7 cellular contexts compared by ENCODE assay signal in genomic region chr1:145459063-145459462, GRCh38. TPM values are rescaled to one million over a fixed set of nuclear protein-coding genes. Genes with fewer than 3 reads are reported as not detected.
DNase-seq lines count a peak whose midpoint lies in the region; ATAC-seq and TF ChIP-seq lines count a peak whose summit lies in the region.
"Not testable (repeated sequence)": the region's sequence is repeated elsewhere in the genome, so short reads cannot be mapped to it uniquely, and the experiment has no call there.

No MANE protein-coding gene starts in this region.

- not testable (repeated sequence) for H4K5ac ChIP-seq in H9 (ENCODE audit: insufficient read length, low read depth, low read length)

- H4K20me1 ChIP-seq in H9 (ENCODE audit: control insufficient read depth, insufficient read depth, insufficient read length); PC-9 (ENCODE audit: insufficient read depth): not testable (repeated sequence)

- not testable (repeated sequence) for H3K27me3 ChIP-seq in H9 (ENCODE audit: insufficient read depth, low read length); PC-9 (ENCODE audit: insufficient read depth, low read depth)

- not testable (repeated sequence) for H3K79me1 ChIP-seq in H9 (ENCODE audit: insufficient read depth, low read depth, low read length, poor library complexity, severe bottlenecking)

- not testable (repeated sequence) for H3K27ac ChIP-seq in H9 (ENCODE audit: insufficient read length, low read depth, low read length); PC-9

- not testable (repeated sequence) for H2BK12ac ChIP-seq in H9 (ENCODE audit: insufficient read length, low read depth, low read length)

- H3K9me2 ChIP-seq in PC-9 (ENCODE audit: insufficient read depth) = not testable (repeated sequence)

- not testable (repeated sequence) for H2BK120ac ChIP-seq in H9 (ENCODE audit: low read depth, low read length, poor library complexity, severe bottlenecking)

- not testable (repeated sequence) for BruUV-seq in PC-9 (replicated peaks; lab: Mats Ljungman, UMichigan)

- H3K27me3 Mint-ChIP-seq in H9 (ENCODE audit: low read depth) (peaks cover 52% of the 10 kb centered on the region), brain (peaks cover 62% of the 10 kb centered on the region), type B pancreatic cell (peaks cover 45% of the 10 kb centered on the region)
- H3K27me3 Mint-ChIP-seq in activated CD4-positive, alpha-beta T cell treated with anti-CD3 and anti-CD28 coated beads, Interleukin-2, amount 10 ng/mL, durations not matched to agents 24 days and 14 days = peaks cover 29% of the 10 kb centered on the region
- H3K27me3 Mint-ChIP-seq in activated naive CD4-positive, alpha-beta T cell treated with anti-CD3 and anti-CD28 coated beads for 36 hours (ENCODE audit: low read depth) = peaks cover 22% of the 10 kb centered on the region
- H3K27me3 Mint-ChIP-seq in natural killer cell treated with Interleukin-12 subunit alpha and Interleukin-12 subunit beta and Interleukin-15 and Interleukin-18, amount 100 ng/mL, for 72 hours = peaks cover under 1 to 12% of the 10 kb centered on the region in 2 donors

- not testable (repeated sequence) for H3K9ac ChIP-seq in H9 (ENCODE audit: extremely low read depth, insufficient read length, low read length)

- H3K14ac ChIP-seq in H9 (ENCODE audit: insufficient read depth, low read length) = not testable (repeated sequence)

- H2BK20ac ChIP-seq in H9 (ENCODE audit: low read depth, low read length, poor library complexity, severe bottlenecking) = not testable (repeated sequence)

- H2AFZ ChIP-seq in H9 (ENCODE audit: low read length); PC-9: not testable (repeated sequence)

- H3K4me2 ChIP-seq in H9 (ENCODE audit: insufficient read depth, insufficient read length, low read length) = not testable (repeated sequence)
- peak overlapping the region; percentile 54; the same call in 1 of the 2 replicates for H3K4me2 ChIP-seq in PC-9

- not testable (repeated sequence) for H3K18ac ChIP-seq in H9 (ENCODE audit: insufficient read length, low read depth, low read length)

- H3K36me3 ChIP-seq in PC-9 (ENCODE audit: low read depth) = not testable (repeated sequence)

- H3K56ac ChIP-seq in H9 (ENCODE audit: insufficient read length, low read depth, low read length) = not testable (repeated sequence)

- not testable (repeated sequence) for H3K4me1 ChIP-seq in H9 (ENCODE audit: insufficient read depth, low read length); PC-9 (replicated peaks; ENCODE audit: insufficient read depth)

- POLR2A ChIA-PET in PC-9 (lab: Charles Lee; ENCODE audit: unreplicated experiment) = not testable (repeated sequence)

- not testable (repeated sequence) for H3K4me1 Mint-ChIP-seq in H9; activated CD4-positive, alpha-beta T cell treated with anti-CD3 and anti-CD28 coated beads, Interleukin-2, amount 10 ng/mL, durations not matched to agents 24 days and 14 days; activated naive CD4-positive, alpha-beta T cell treated with anti-CD3 and anti-CD28 coated beads for 36 hours (ENCODE audit: low read depth); brain; natural killer cell treated with Interleukin-12 subunit alpha and Interleukin-12 subunit beta and Interleukin-15 and Interleukin-18, amount 100 ng/mL, for 72 hours (ENCODE audit: low read depth in 2 of 2); type B pancreatic cell (ENCODE audit: unreplicated experiment)

- not testable (repeated sequence) for H3T11ph ChIP-seq in H9 (ENCODE audit: low read length)

- H3K4ac ChIP-seq in H9 (ENCODE audit: low read depth, low read length) = not testable (repeated sequence)

- H3K9me3 Mint-ChIP-seq in H9; activated CD4-positive, alpha-beta T cell treated with anti-CD3 and anti-CD28 coated beads, Interleukin-2, amount 10 ng/mL, durations not matched to agents 24 days and 14 days; activated naive CD4-positive, alpha-beta T cell treated with anti-CD3 and anti-CD28 coated beads for 36 hours; brain; natural killer cell treated with Interleukin-12 subunit alpha and Interleukin-12 subunit beta and Interleukin-15 and Interleukin-18, amount 100 ng/mL, for 72 hours; type B pancreatic cell: not testable (repeated sequence)

- not testable (repeated sequence) for H3K36me3 Mint-ChIP-seq in H9 (ENCODE audit: insufficient read depth in 1 of 3, low read depth in 3 of 3); activated CD4-positive, alpha-beta T cell treated with anti-CD3 and anti-CD28 coated beads, Interleukin-2, amount 10 ng/mL, durations not matched to agents 24 days and 14 days (ENCODE audit: low read depth); activated naive CD4-positive, alpha-beta T cell treated with anti-CD3 and anti-CD28 coated beads for 36 hours (ENCODE audit: low read depth); brain; natural killer cell treated with Interleukin-12 subunit alpha and Interleukin-12 subunit beta and Interleukin-15 and Interleukin-18, amount 100 ng/mL, for 72 hours; type B pancreatic cell

- H3K4me3 Mint-ChIP-seq in H9 (peak overlapping the region; percentile 31 to 75), brain (peak overlapping the region in 3 of 5 experiments; percentile 24 to 43 (median 41)), type B pancreatic cell (peak overlapping the region; percentile 28)
- peak overlapping the region; percentile 37 for H3K4me3 Mint-ChIP-seq in activated CD4-positive, alpha-beta T cell treated with anti-CD3 and anti-CD28 coated beads, Interleukin-2, amount 10 ng/mL, durations not matched to agents 24 days and 14 days
- peak overlapping the region; percentile 21 for H3K4me3 Mint-ChIP-seq in activated naive CD4-positive, alpha-beta T cell treated with anti-CD3 and anti-CD28 coated beads for 36 hours
- peak overlapping the region; percentile 16 for H3K4me3 Mint-ChIP-seq in natural killer cell treated with Interleukin-12 subunit alpha and Interleukin-12 subunit beta and Interleukin-15 and Interleukin-18, amount 100 ng/mL, for 72 hours

- not testable (repeated sequence) for TF ChIP-seq CTCF in H9 (conservative IDR thresholded peaks at IDR 0.05); PC-9 (conservative IDR thresholded peaks at IDR 0.05); brain (conservative IDR thresholded peaks at IDR 0.05); type B pancreatic cell (conservative IDR thresholded peaks at IDR 0.05)

- no CpG with 5 or more reads among the region's 1 CpG for WGBS in H9 (ENCODE audit: extremely low coverage, insufficient read length, low lambda C conversion rate)

- H2AK5ac ChIP-seq in H9 (ENCODE audit: insufficient read length, low read length) = not testable (repeated sequence)

- DNase-seq in H9; PC-9; activated CD4-positive, alpha-beta T cell treated with anti-CD3 and anti-CD28 coated beads, Interleukin-2, amount 10 ng/mL, durations not matched to agents 24 days and 14 days; activated naive CD4-positive, alpha-beta T cell treated with anti-CD3 and anti-CD28 coated beads for 36 hours; natural killer cell treated with Interleukin-12 subunit alpha and Interleukin-12 subunit beta and Interleukin-15 and Interleukin-18, amount 100 ng/mL, for 72 hours (ENCODE audit: low spot score); type B pancreatic cell (ENCODE audit: extremely low spot score, unreplicated experiment): not testable (repeated sequence)

- peak overlapping the region; percentile 24; the same call in 1 of the 2 replicates for H3K4me3 ChIP-seq in PC-9

- H3K23ac ChIP-seq in H9 (ENCODE audit: insufficient read length, low read depth, low read length) = not testable (repeated sequence)

- H3F3A ChIP-seq in PC-9 (ENCODE audit: insufficient read depth, low read depth) = not testable (repeated sequence)

- H3K9me3 ChIP-seq in H9 (ENCODE audit: control insufficient read depth, low read depth, low read length); PC-9 (ENCODE audit: insufficient read depth, low read depth): not testable (repeated sequence)

- H2BK5ac ChIP-seq in H9 (ENCODE audit: insufficient read length, low read length) = not testable (repeated sequence)

- CTCF ChIA-PET in PC-9 (lab: Charles Lee); activated naive CD4-positive, alpha-beta T cell treated with anti-CD3 and anti-CD28 coated beads for 36 hours (lab: Charles Lee): not testable (repeated sequence)

- not testable (repeated sequence) for H2BK15ac ChIP-seq in H9 (ENCODE audit: low read depth, low read length)

- H4K8ac ChIP-seq in H9 (replicated peaks; ENCODE audit: insufficient read length, low read depth, low read length) = not testable (repeated sequence)

- H3K79me2 ChIP-seq in H9 (ENCODE audit: insufficient read depth, low read length); PC-9 (ENCODE audit: low read depth): not testable (repeated sequence)

- not testable (repeated sequence) for ATAC-seq in natural killer cell treated with Interleukin-12 subunit alpha and Interleukin-12 subunit beta and Interleukin-15 and Interleukin-18, amount 100 ng/mL, for 72 hours

- H3K27ac Mint-ChIP-seq in H9; activated CD4-positive, alpha-beta T cell treated with anti-CD3 and anti-CD28 coated beads, Interleukin-2, amount 10 ng/mL, durations not matched to agents 24 days and 14 days; activated naive CD4-positive, alpha-beta T cell treated with anti-CD3 and anti-CD28 coated beads for 36 hours; brain; natural killer cell treated with Interleukin-12 subunit alpha and Interleukin-12 subunit beta and Interleukin-15 and Interleukin-18, amount 100 ng/mL, for 72 hours; type B pancreatic cell: not testable (repeated sequence)

- not testable (repeated sequence) for H4K91ac ChIP-seq in H9 (ENCODE audit: insufficient read length, low read depth, low read length)

- intact Hi-C loops in PC-9 (cut with micrococcal nuclease; ENCODE audit: unreplicated experiment); activated CD4-positive, alpha-beta T cell treated with anti-CD3 and anti-CD28 coated beads, Interleukin-2, amount 10 ng/mL, durations not matched to agents 24 days and 14 days (cut with micrococcal nuclease); activated naive CD4-positive, alpha-beta T cell treated with anti-CD3 and anti-CD28 coated beads for 36 hours (cut with micrococcal nuclease): not testable (repeated sequence)

- H3K23me2 ChIP-seq in H9 (ENCODE audit: insufficient read length, low read depth, low read length, poor library complexity, severe bottlenecking) = not testable (repeated sequence)

RNA-seq across cellular contexts. Expression of gene NBPF20, which starts 33.7 kb away (rescaled TPM):
- total RNA-seq in H9 (2021) (0.22 and 0.28 TPM in 2 replicates), PC-9 (2021) (3.3 and 3.8 TPM in 2 replicates), type B pancreatic cell (ENCODE audit: low replicate concordance) (2.0 and 4.3 TPM in 2 replicates)
- total RNA-seq in activated CD4-positive, alpha-beta T cell treated with anti-CD3 and anti-CD28 coated beads, Interleukin-2, amount 10 ng/mL, durations not matched to agents 24 days and 14 days = 0.63 and 1.1 TPM in 2 replicates
- 1 to 10 TPM; 1.4 to 1.8 TPM for total RNA-seq in activated naive CD4-positive, alpha-beta T cell treated with anti-CD3 and anti-CD28 coated beads for 36 hours
- polyA plus RNA-seq in brain (ENCODE audit: insufficient read depth, low read depth, low replicate concordance) = 0.93 TPM
- 1 to 10 TPM; 1.0 to 2.4 TPM for total RNA-seq in natural killer cell treated with Interleukin-12 subunit alpha and Interleukin-12 subunit beta and Interleukin-15 and Interleukin-18, amount 100 ng/mL, for 72 hours
